In the genomic region with DNA sequence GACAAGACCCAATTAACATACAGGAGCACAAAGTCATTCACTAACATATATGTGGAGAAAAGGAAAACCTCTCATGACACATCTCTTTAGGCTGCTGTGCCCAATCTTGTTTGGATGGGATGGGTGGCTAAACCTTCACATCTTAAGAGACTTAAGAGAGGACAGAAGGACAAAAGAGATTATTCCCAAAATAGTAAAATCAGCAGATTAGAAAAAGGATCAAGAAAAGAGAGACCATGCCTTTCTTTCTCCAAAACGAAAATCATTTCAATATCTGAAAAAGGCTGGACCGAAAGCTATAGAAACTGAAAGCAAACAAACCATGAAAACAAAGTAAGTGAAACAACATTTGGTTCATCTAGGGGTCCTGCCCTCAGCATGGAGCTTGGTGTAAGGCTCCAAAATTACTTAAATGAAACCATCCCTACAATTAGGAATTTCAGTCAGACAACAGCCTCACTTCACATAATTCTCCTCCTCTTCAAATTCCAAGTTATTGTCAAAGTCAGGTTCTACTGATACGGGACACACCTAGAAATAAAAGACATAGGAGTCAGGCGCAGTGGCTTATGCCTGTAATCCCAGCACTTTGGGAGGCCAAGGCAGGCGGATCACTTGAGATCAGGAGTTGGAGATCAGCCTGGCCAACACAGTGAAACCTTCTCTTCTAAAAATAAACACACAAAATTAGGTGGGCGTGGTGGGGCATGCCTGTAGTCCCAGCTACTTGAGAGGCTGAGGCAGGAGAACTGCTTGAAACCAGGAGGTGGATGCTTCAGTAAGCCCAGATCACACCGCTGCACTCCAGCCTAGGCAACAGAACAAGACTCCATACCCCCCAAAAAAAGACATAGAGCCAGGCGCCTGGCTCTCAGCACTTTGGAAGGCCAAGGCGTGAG, we compare ENCODE assay signal across 9 cellular contexts. TPM values are rescaled to one million over a fixed set of nuclear protein-coding genes. Genes with fewer than 3 reads are reported as not detected.
DNase-seq lines count a peak whose midpoint lies in the region; ATAC-seq and TF ChIP-seq lines count a peak whose summit lies in the region.
"Had no signal": no experiment of that assay in that cellular context is flagged by ENCODE, and none has a peak within 500 bp of the region (broad histone marks: within the 10 kb centered on the region; RNA-seq: fewer than 3 reads in every experiment).

No MANE protein-coding gene starts in this region.

- H3K9ac ChIP-seq in skeletal muscle tissue (ENCODE audit: low read depth in 1 of 3, low read length in 3 of 3), result no peak overlapping the region

- no peak for TF ChIP-seq POLR2A in esophagus squamous epithelium (IDR thresholded peaks at IDR 0.05)

- peak; percentile 40 for DNase-seq in GM13976 (ENCODE audit: low spot score)
- DNase-seq in T-cell, result no peak
- DNase-seq in esophagus squamous epithelium (lab: John Stamatoyannopoulos, UW), result no peak
- no peak for DNase-seq in nucleus accumbens (lab: John Stamatoyannopoulos, UW)
- no peak for DNase-seq in activated gamma-delta T cell (lab: John Stamatoyannopoulos, UW)
- DNase-seq in putamen (ENCODE audit: low spot score), result no peak
- DNase-seq: NCI-H1092 had no signal

- H3K9me3 Mint-ChIP-seq in T-cell, result no peaks in the 10 kb centered on the region

- H3K27me3 Mint-ChIP-seq in T-cell, result no peaks in the 10 kb centered on the region

- peak overlapping the region in 1 of 4 donors; percentile 10 for H3K4me3 ChIP-seq in esophagus squamous epithelium
- peak overlapping the region in 2 of 3 donors; percentile 19 to 47 for H3K4me3 ChIP-seq in skeletal muscle tissue (ENCODE audit: low read length in 3 of 3)

- in situ Hi-C loops in GM13976 (cut with MboI; ENCODE audit: low sequenced_read_pairs, unreplicated experiment), result no loop called here

- intact Hi-C loops in esophagus squamous epithelium (cut with DNase I), result no loop called here

- ATAC-seq in T-cell (replicated peaks in 1 of 4) (no peak), GM18858 (IDR thresholded peaks at IDR 0.05; ENCODE audit: unreplicated experiment) (no peak)

- H3K27ac Mint-ChIP-seq in T-cell, result peak overlapping the region; percentile 57 to 89

- H3K4me1 ChIP-seq in esophagus squamous epithelium (peaks cover 46 to 92% (median 63%) of the 10 kb centered on the region in 3 donors), skeletal muscle tissue (ENCODE audit: control insufficient read depth in 3 of 3, insufficient read depth in 3 of 3, low read length in 3 of 3) (peaks cover 49 to 69% (median 56%) of the 10 kb centered on the region in 3 donors)

- 51 to 53% methylated on average over 8 to 9 of the region's 9 CpGs for WGBS in esophagus squamous epithelium, 2 donors

- POLR2A ChIA-PET in T-cell (lab: Charles Lee), result interaction anchor here (0.5 to 0.6 kb wide), 2 partner anchors 41 to 65 kb away, joined by 3 to 6 read pairs; partner anchors contain the start of gene ASTL (in 1 of the 2)

- H3K27ac ChIP-seq in esophagus squamous epithelium, result peak overlapping the region; percentile 68 to 76 (median 72)
- H3K27ac ChIP-seq in skeletal muscle tissue (ENCODE audit: low read depth, low read length), result peak overlapping the region; percentile 91

- H3K4me3 Mint-ChIP-seq in T-cell, result peak overlapping the region; percentile 52 to 98 (median 61)

- H3K27me3 ChIP-seq in esophagus squamous epithelium, result no peaks in the 10 kb centered on the region
- no peaks in the 10 kb centered on the region for H3K27me3 ChIP-seq in skeletal muscle tissue (ENCODE audit: control insufficient read depth in 3 of 3, insufficient read depth in 3 of 3, low read length in 3 of 3)

- peaks cover 85 to 90% (median 88%) of the 10 kb centered on the region in 3 donors for H3K4me1 Mint-ChIP-seq in T-cell

- TF ChIP-seq CTCF in GM13976 (IDR thresholded peaks at IDR 0.05; ENCODE audit: borderline replicate concordance, control extremely low read depth, extremely low read depth, insufficient read depth, missing control alignments) (no peak), esophagus squamous epithelium (IDR thresholded peaks at IDR 0.05) (no peak)

- H3K9me3 ChIP-seq in esophagus squamous epithelium (no peaks in the 10 kb centered on the region), skeletal muscle tissue (ENCODE audit: control insufficient read depth in 3 of 3, low read length in 3 of 3) (no peaks in the 10 kb centered on the region)

- H3K36me3 ChIP-seq in esophagus squamous epithelium (no peaks in the 10 kb centered on the region), skeletal muscle tissue (ENCODE audit: control insufficient read depth in 3 of 3, insufficient read depth in 3 of 3, low read length in 3 of 3) (peaks cover 0 to 3% (median 0%) of the 10 kb centered on the region in 3 donors)

- H3K36me3 Mint-ChIP-seq in T-cell, result peaks cover 3% of the 10 kb centered on the region

- CTCF ChIA-PET in T-cell (lab: Charles Lee), result interaction anchor here (0.5 to 1.0 kb wide), 3 partner anchors 23 to 78 kb away, joined by 3 to 4 read pairs (median 3); no protein-coding TSS in a partner anchor

RNA-seq across cellular contexts. Expression of gene STARD7, which starts 5.2 kb away (rescaled TPM):
- total RNA-seq in T-cell, result 10 to 100 TPM; 65.0 to 95.3 (median 84.4) TPM
- total RNA-seq in esophagus squamous epithelium, result 100 to 1,000 TPM in 3 of 4 donors, 10 to 100 TPM in 1; 84.2 to 137 (median 111) TPM
- 185 TPM for total RNA-seq in skeletal muscle tissue

RNA-seq across cellular contexts. Expression of gene DUSP2, which starts 58.1 kb away (rescaled TPM):
- total RNA-seq in T-cell (100 to 1,000 TPM in 2 of 5 donors, 10 to 100 TPM in 3; 37.2 to 437 (median 54.0) TPM), esophagus squamous epithelium (10 to 100 TPM in 1 of 4 donors, 1 to 10 TPM in 3; 1.5 to 10.3 (median 5.6) TPM), skeletal muscle tissue (4.2 TPM)
